ENCODE assay signal across 9 cellular contexts in genomic region chr14:56002876-56003625, GRCh38.
A peak's percentile ranks its signal among the peaks of the same experiment; 100 is the strongest.
DNase-seq lines count a peak whose midpoint lies in the region; ATAC-seq and FAIRE-seq lines count a peak whose summit lies in the region.
"Had no signal": no experiment of that assay in that cellular context is flagged by ENCODE, and none has a peak within 500 bp of the region (broad histone marks: within the 10 kb centered on the region; RNA-seq: fewer than 3 reads in every experiment).

No MANE protein-coding gene starts in this region.

- peaks cover 0 to 1% of the 10 kb centered on the region in 2 donors for H3K27me3 ChIP-seq in small intestine (ENCODE audit: control insufficient read depth in 2 of 2, insufficient read depth in 2 of 2, low read length in 2 of 2)

- H3K4me3 ChIP-seq in small intestine (ENCODE audit: low read depth in 1 of 2, low read length in 2 of 2), result no peak overlapping the region

- peak; percentile 69 for ATAC-seq in GM19023 (IDR thresholded peaks at IDR 0.05; ENCODE audit: unreplicated experiment)
- peak; percentile 61 for ATAC-seq in HG03060 (IDR thresholded peaks at IDR 0.05; ENCODE audit: low read depth, unreplicated experiment)

- H3K27ac ChIP-seq in small intestine (ENCODE audit: low read depth in 1 of 2, low read length in 1 of 2), result no peak overlapping the region

- no peak for FAIRE-seq in small intestine (lab: Jason Lieb, UNC)
- FAIRE-seq: islet of Langerhans had no signal

- no peaks in the 10 kb centered on the region for H3K9me3 ChIP-seq in small intestine (ENCODE audit: control insufficient read depth, low read depth)

- no peaks in the 10 kb centered on the region for H3K36me3 ChIP-seq in small intestine (ENCODE audit: control insufficient read depth in 2 of 2, insufficient read depth in 2 of 2, low read length in 2 of 2)

- peak; percentile 70 for DNase-seq in activated CD8-positive, alpha-beta memory T cell treated with anti-CD3 and anti-CD28 coated beads for 24 hours
- DNase-seq in small intestine (peak; percentile 10), cerebellar cortex (ENCODE audit: low spot score) (no peak), NCI-H128 (lab: John Stamatoyannopoulos, UW; ENCODE audit: unreplicated experiment) (no peak), nucleus accumbens (lab: John Stamatoyannopoulos, UW) (no peak), kidney glomerular epithelial cell (lab: John Stamatoyannopoulos, UW) (no peak)

- H3K4me1 ChIP-seq in small intestine (ENCODE audit: control insufficient read depth in 2 of 2, insufficient read depth in 1 of 2, low read depth in 1 of 2, low read length in 1 of 2), result peaks cover 0 to 2% of the 10 kb centered on the region in 2 donors

- 71 to 86% (median 76%) methylated on average over 11 of the region's 11 CpGs for WGBS in small intestine, 3 donors

Comparison
In these comparisons a context has a peak if more than half of its experiments do, and no peak if none do; other contexts are left out.
1. DNase-seq: peak in activated CD8-positive, alpha-beta memory T cell treated with anti-CD3 and anti-CD28 coated beads for 24 hours (single experiment) and small intestine (single experiment); none in cerebellar cortex (single experiment), NCI-H128 (single experiment), nucleus accumbens (0 of 56) and kidney glomerular epithelial cell (single experiment).